In the genomic region with DNA sequence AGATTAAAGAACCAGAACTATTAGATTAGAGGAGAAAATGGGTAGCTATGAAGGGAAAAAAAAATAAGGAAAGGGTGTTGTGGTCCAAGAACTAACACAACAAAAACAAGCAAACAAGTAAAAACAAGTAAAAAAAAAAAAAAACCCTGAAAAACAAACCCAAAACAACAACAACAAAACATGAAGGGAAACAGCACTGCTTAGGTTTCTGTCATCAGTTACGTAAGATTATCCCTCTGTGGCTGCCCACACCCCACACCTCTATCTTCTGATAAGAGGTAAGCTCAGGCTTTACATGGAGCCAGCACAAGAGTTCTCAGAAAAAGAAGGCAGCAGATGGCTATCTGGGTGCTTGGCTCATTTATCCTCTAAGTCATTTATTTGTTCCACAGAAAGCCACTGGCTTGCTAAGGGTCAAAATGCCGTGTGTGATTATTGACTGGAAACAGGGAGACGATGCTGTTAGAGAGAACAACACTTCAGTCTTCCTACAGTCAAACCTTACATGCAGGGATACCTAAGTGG, we compare ENCODE assay signal across 15 cellular contexts. TPM values are rescaled to one million over a fixed set of nuclear protein-coding genes. Genes with fewer than 3 reads are reported as not detected.
DNase-seq lines count a peak whose midpoint lies in the region; ATAC-seq, FAIRE-seq and TF ChIP-seq lines count a peak whose summit lies in the region.
"Had no signal": no experiment of that assay in that cellular context is flagged by ENCODE, and none has a peak within 500 bp of the region (broad histone marks: within the 10 kb centered on the region; RNA-seq: fewer than 3 reads in every experiment).

No MANE protein-coding gene starts in this region.

- no peak overlapping the region; the same call in 1 of the 2 replicates for H3K4me3 ChIP-seq in BE2C (ENCODE audit: low read depth, low read length)
- H3K4me3 ChIP-seq: smooth muscle cell had no signal

- TF ChIP-seq CTCF in BE2C (IDR thresholded peaks at IDR 0.05; ENCODE audit: low read depth, low read length) (no peak), D721Med (IDR thresholded peaks at IDR 0.05; ENCODE audit: insufficient read depth, missing control alignments) (no peak)

- H3K4me1 ChIP-seq in BE2C, result no peaks in the 10 kb centered on the region

- H3K36me3 Mint-ChIP-seq in effector memory CD8-positive, alpha-beta T cell (ENCODE audit: insufficient read depth), result peaks cover 2% of the 10 kb centered on the region

- H3K4me1 Mint-ChIP-seq in effector memory CD8-positive, alpha-beta T cell (ENCODE audit: low read depth in 2 of 2), result peaks cover 20 to 38% of the 10 kb centered on the region in 2 donors

- peak; percentile 87 for FAIRE-seq in D721Med (lab: Jason Lieb, UNC)
- no peak for FAIRE-seq in GM19239 (lab: Jason Lieb, UNC)
- FAIRE-seq: colon had no signal

- no peaks in the 10 kb centered on the region for H3K36me3 ChIP-seq in BE2C

- peak; percentile 16 for DNase-seq in BE2C
- peak; percentile 34 for DNase-seq in D721Med (ENCODE audit: insufficient read length, low spot score)
- DNase-seq in T-helper 9 cell, result peak; percentile 21
- peak; percentile 10 to 26 (median 14) for DNase-seq in effector memory CD8-positive, alpha-beta T cell
- no peak for DNase-seq in SKM-1 treated with dmso at 0.1 percent for 144 hours (lab: John Stamatoyannopoulos, UW; ENCODE audit: unreplicated experiment)
- no peak for DNase-seq in left lobe of liver (ENCODE audit: low spot score)
- no peak for DNase-seq in GM19239 (ENCODE audit: insufficient read length, low spot score)
- DNase-seq: activated CD8-positive, alpha-beta memory T cell treated with anti-CD3 and anti-CD28 coated beads, Interleukin-2, amount 50 U/mL, for 48 hours; midbrain; NCI-H1092; RPMI8226 had no signal

- H3K27me3 Mint-ChIP-seq in effector memory CD8-positive, alpha-beta T cell, result no peaks in the 10 kb centered on the region
- H3K27me3 Mint-ChIP-seq: stimulated activated memory B cell treated with anti-CD40 and anti-IgM and Interleukin-4, amounts not matched to agents 10 μg/mL and 1 μg/mL and 100 μg/mL, for 72 hours had no signal

- no peaks in the 10 kb centered on the region for H3K27me3 ChIP-seq in BE2C

- peak overlapping the region; percentile 20 to 47 for H3K4me3 Mint-ChIP-seq in effector memory CD8-positive, alpha-beta T cell
- H3K4me3 Mint-ChIP-seq: stimulated activated memory B cell treated with anti-CD40 and anti-IgM and Interleukin-4, amounts not matched to agents 10 μg/mL and 1 μg/mL and 100 μg/mL, for 72 hours had no signal

- H3K27ac Mint-ChIP-seq in effector memory CD8-positive, alpha-beta T cell, result peak overlapping the region; percentile 91
- H3K27ac Mint-ChIP-seq: stimulated activated memory B cell treated with anti-CD40 and anti-IgM and Interleukin-4, amounts not matched to agents 10 μg/mL and 1 μg/mL and 100 μg/mL, for 72 hours had no signal

- H3K9me3 ChIP-seq in BE2C, result no peaks in the 10 kb centered on the region

- no peaks in the 10 kb centered on the region for H3K9me3 Mint-ChIP-seq in effector memory CD8-positive, alpha-beta T cell
- H3K9me3 Mint-ChIP-seq: stimulated activated memory B cell treated with anti-CD40 and anti-IgM and Interleukin-4, amounts not matched to agents 10 μg/mL and 1 μg/mL and 100 μg/mL, for 72 hours had no signal

- ATAC-seq in effector memory CD8-positive, alpha-beta T cell (replicated peaks), result peak; percentile 98
- no peak for ATAC-seq in left lobe of liver
- no peak for ATAC-seq in GM19463 (IDR thresholded peaks at IDR 0.05; ENCODE audit: unreplicated experiment)
- ATAC-seq: stimulated activated memory B cell treated with anti-CD40 and anti-IgM and Interleukin-4, amounts not matched to agents 10 μg/mL and 1 μg/mL and 100 μg/mL, for 72 hours had no signal

RNA-seq across cellular contexts. Expression of a gene that starts 57.5 kb away (rescaled TPM):
- 17.5 TPM for polyA plus RNA-seq in BE2C (2012; ENCODE audit: insufficient read depth, insufficient read length, low read depth)
- total RNA-seq in left lobe of liver, result 49.2 TPM

RNA-seq across cellular contexts. Expression of a gene that starts 57.9 kb away (rescaled TPM):
- 59.0 TPM for polyA plus RNA-seq in BE2C (2012; ENCODE audit: insufficient read depth, insufficient read length, low read depth)
- 7.0 TPM for total RNA-seq in left lobe of liver

Comparison
In these comparisons a context has a peak if more than half of its experiments do, and no peak if none do; other contexts are left out.
1. DNase-seq: peak in BE2C (single experiment), D721Med (single experiment), T-helper 9 cell (single experiment) and effector memory CD8-positive, alpha-beta T cell (3 of 3); none in SKM-1 treated with dmso at 0.1 percent for 144 hours (single experiment), left lobe of liver (single experiment) and GM19239 (single experiment).